ENCODE assay signal across 2 cellular contexts in the genomic region with DNA sequence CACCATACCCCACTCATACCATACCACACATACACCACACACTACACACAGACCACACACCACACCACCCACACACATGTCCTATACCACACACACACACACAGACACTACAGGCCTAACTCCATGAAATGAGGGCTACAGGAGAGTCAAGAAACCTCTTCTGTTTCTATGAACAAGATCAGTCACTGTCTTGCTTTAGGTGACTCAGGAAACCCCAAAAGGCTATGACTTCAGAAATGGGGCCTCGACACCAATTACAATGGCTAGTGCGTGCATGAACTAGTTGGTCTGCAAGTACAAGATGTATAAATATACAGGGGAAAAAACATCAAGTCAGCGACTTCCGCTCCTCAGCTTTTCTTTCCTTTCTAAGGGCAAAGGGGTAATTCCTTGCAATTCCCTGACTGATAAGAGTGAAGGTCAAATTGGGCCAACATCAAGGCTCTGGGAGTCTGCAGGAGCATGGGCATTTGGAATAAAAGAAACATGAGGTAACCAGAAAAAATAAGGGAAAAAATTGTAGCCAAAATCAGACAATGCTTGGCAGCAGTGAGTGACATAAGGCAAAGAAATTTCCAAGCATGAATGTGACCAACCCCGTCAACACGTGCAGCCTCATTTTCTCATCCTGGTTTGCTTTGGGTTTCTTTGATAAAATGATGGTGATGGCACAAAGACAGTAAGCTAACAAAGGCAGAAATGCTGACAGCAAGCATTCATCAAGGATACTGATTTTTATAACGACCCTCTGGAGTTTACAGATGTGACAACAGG.
TF ChIP-seq lines count a peak whose summit lies in the region.

No MANE protein-coding gene starts in this region.

TF ChIP-seq in liver, 16 proteins besides CTCF, POLR2A, EP300 and RAD21:
- TF ChIP-seq FOXA2 (IDR thresholded peaks at IDR 0.05) (no peak), ZBTB33 (IDR thresholded peaks at IDR 0.05) (no peak), EGR1 (IDR thresholded peaks at IDR 0.05; ENCODE audit: low read depth in 2 of 2) (no peak), NR2F2 (IDR thresholded peaks at IDR 0.05) (peak; percentile 93), TAF1 (conservative IDR thresholded peaks at IDR 0.05) (no peak), SP1 (IDR thresholded peaks at IDR 0.05) (peak; percentile 10), FOXA1 (IDR thresholded peaks at IDR 0.05) (no peak), GABPA (IDR thresholded peaks at IDR 0.05 in 1 of 2, conservative IDR thresholded peaks at IDR 0.05 in 1 of 2) (no peak), YY1 (IDR thresholded peaks at IDR 0.05) (no peak)
- TF ChIP-seq, protein P1, sequence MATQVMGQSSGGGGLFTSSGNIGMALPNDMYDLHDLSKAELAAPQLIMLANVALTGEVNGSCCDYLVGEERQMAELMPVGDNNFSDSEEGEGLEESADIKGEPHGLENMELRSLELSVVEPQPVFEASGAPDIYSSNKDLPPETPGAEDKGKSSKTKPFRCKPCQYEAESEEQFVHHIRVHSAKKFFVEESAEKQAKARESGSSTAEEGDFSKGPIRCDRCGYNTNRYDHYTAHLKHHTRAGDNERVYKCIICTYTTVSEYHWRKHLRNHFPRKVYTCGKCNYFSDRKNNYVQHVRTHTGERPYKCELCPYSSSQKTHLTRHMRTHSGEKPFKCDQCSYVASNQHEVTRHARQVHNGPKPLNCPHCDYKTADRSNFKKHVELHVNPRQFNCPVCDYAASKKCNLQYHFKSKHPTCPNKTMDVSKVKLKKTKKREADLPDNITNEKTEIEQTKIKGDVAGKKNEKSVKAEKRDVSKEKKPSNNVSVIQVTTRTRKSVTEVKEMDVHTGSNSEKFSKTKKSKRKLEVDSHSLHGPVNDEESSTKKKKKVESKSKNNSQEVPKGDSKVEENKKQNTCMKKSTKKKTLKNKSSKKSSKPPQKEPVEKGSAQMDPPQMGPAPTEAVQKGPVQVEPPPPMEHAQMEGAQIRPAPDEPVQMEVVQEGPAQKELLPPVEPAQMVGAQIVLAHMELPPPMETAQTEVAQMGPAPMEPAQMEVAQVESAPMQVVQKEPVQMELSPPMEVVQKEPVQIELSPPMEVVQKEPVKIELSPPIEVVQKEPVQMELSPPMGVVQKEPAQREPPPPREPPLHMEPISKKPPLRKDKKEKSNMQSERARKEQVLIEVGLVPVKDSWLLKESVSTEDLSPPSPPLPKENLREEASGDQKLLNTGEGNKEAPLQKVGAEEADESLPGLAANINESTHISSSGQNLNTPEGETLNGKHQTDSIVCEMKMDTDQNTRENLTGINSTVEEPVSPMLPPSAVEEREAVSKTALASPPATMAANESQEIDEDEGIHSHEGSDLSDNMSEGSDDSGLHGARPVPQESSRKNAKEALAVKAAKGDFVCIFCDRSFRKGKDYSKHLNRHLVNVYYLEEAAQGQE (IDR thresholded peaks at IDR 0.05) = no peak
- TF ChIP-seq, protein P2, sequence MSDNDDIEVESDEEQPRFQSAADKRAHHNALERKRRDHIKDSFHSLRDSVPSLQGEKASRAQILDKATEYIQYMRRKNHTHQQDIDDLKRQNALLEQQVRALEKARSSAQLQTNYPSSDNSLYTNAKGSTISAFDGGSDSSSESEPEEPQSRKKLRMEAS (IDR thresholded peaks at IDR 0.05) = no peak

TF ChIP-seq in HepG2, 621 proteins besides CTCF, POLR2A, EP300 and RAD21:
- TF ChIP-seq IRX3 (CRISPR knock-in tag; IDR thresholded peaks at IDR 0.05; ENCODE audit: borderline replicate concordance, low read depth) = no peak
- TF ChIP-seq MAFK (conservative IDR thresholded peaks at IDR 0.05 in 1 of 2, IDR thresholded peaks at IDR 0.05 in 1 of 2; ENCODE audit: low read length in 2 of 2) = peak in 1 of 2 experiments; percentile 1; a peak in 1 of 4 replicates
TF ChIP-seq in HepG2: peak in this region for 1.
